ENCODE assay signal across 22 cellular contexts in genomic region chr22:50176850-50177536, GRCh38. TPM values are rescaled to one million over a fixed set of nuclear protein-coding genes. Genes with fewer than 3 reads are reported as not detected.
A peak's percentile ranks its signal among the peaks of the same experiment; 100 is the strongest.
DNase-seq lines count a peak whose midpoint lies in the region; ATAC-seq, FAIRE-seq and TF ChIP-seq lines count a peak whose summit lies in the region.
"Had no signal": no experiment of that assay in that cellular context is flagged by ENCODE, and none has a peak within 500 bp of the region (broad histone marks: within the 10 kb centered on the region; RNA-seq: fewer than 3 reads in every experiment).

No MANE protein-coding gene starts in this region.

- H3K23ac ChIP-seq in H1 (ENCODE audit: insufficient read length) (no peak overlapping the region), neuronal stem cell (ENCODE audit: low read depth, low read length, poor library complexity) (peak overlapping the region; percentile 92)

- H3K56ac ChIP-seq in H1 (replicated peaks; ENCODE audit: insufficient read length, low read depth, low read length), result no peak overlapping the region

- no peak for FAIRE-seq in HepG2 (lab: Jason Lieb, UNC)
- FAIRE-seq in H1 (lab: Jason Lieb, UNC), result no peak
- FAIRE-seq: G401.6, GM19239 had no signal

- H4K20me1 ChIP-seq in HepG2 (ENCODE audit: insufficient read depth, low read length) (no peaks in the 10 kb centered on the region), H1 (replicated peaks in 1 of 2; ENCODE audit: control insufficient read depth in 1 of 2, insufficient read depth in 2 of 2, low read length in 2 of 2) (peaks cover 0 to 5% of the 10 kb centered on the region in 2 experiments)

- H4K91ac ChIP-seq in H1 (replicated peaks; ENCODE audit: insufficient read length, low read length) (no peak overlapping the region), neuronal stem cell (ENCODE audit: low read depth, low read length, poor library complexity) (no peak overlapping the region)

- H3K4ac ChIP-seq in H1 (replicated peaks; ENCODE audit: insufficient read length, low read depth, low read length) (no peak overlapping the region), neuronal stem cell (ENCODE audit: low read length) (peak overlapping the region; percentile 53)

- BruUV-seq in HepG2 (replicated peaks; lab: Mats Ljungman, UMichigan), result no TSS peak

- TF ChIP-seq EP300 in HepG2 (IDR thresholded peaks at IDR 0.05; ENCODE audit: low read depth in 2 of 2, low read length in 2 of 2) (no peak), HepG2 (CRISPR knock-in tag; IDR thresholded peaks at IDR 0.05; ENCODE audit: borderline replicate concordance) (no peak), H1 (IDR thresholded peaks at IDR 0.05; ENCODE audit: borderline replicate concordance in 1 of 2, low read depth in 2 of 2, low read length in 2 of 2) (no peak)

- POLR2A ChIA-PET in HepG2 (lab: Yijun Ruan, JAX) (no interaction called here), H1 (lab: Charles Lee; ENCODE audit: partially characterized antibody) (interaction anchor here (0.6 kb wide), 1 partner anchor 97 kb away, joined by 3 read pairs; no protein-coding TSS in a partner anchor)

- no peak overlapping the region for H3K9ac ChIP-seq in HepG2 (ENCODE audit: insufficient read depth, low read depth, low read length)
- H3K9ac ChIP-seq in H1 (replicated peaks in 1 of 4; ENCODE audit: extremely low read depth in 1 of 4, low read depth in 3 of 4, low read length in 3 of 4), result no peak overlapping the region
- H3K9ac ChIP-seq in neuronal stem cell (ENCODE audit: low read depth, low read length, poor library complexity), result no peak overlapping the region
- H3K9ac ChIP-seq: GM23248 had no signal

- no peak overlapping the region for H2BK20ac ChIP-seq in H1 (ENCODE audit: low read length)

- H2BK15ac ChIP-seq in H1 (ENCODE audit: low read length), result no peak overlapping the region
- H2BK15ac ChIP-seq in neuronal stem cell (ENCODE audit: low read length), result peak overlapping the region; percentile 67

- H3K27ac ChIP-seq in right lobe of liver, result no peak overlapping the region
- no peak overlapping the region for H3K27ac ChIP-seq in HepG2 (ENCODE audit: extremely low read length, insufficient read depth, low read length)
- H3K27ac ChIP-seq in H1 (ENCODE audit: low read depth, low read length), result no peak overlapping the region; the same call in 1 of the 2 replicates
- no peak overlapping the region for H3K27ac ChIP-seq in neuronal stem cell (replicated peaks; ENCODE audit: low read length)
- H3K27ac ChIP-seq: GM23248, PC-9, RWPE1 had no signal

- no peaks in the 10 kb centered on the region; the same call in 1 of the 2 replicates for H3K79me1 ChIP-seq in H1 (ENCODE audit: low read depth, low read length)
- peaks cover 6% of the 10 kb centered on the region for H3K79me1 ChIP-seq in neuronal stem cell (ENCODE audit: low read depth, low read length)

- H3K4me2 ChIP-seq in HepG2 (ENCODE audit: low read depth, low read length), result no peak overlapping the region
- no peak overlapping the region for H3K4me2 ChIP-seq in H1 (ENCODE audit: insufficient read depth in 1 of 2, low read depth in 2 of 2, low read length in 2 of 2)
- H3K4me2 ChIP-seq in neuronal stem cell (ENCODE audit: insufficient read depth, low read length, poor library complexity, severe bottlenecking), result no peak overlapping the region
- H3K4me2 ChIP-seq: PC-9 had no signal

- peak overlapping the region; percentile 85 for H4K8ac ChIP-seq in H1 (ENCODE audit: extremely low read depth, insufficient read depth, low read length)
- no peak overlapping the region for H4K8ac ChIP-seq in neuronal stem cell (ENCODE audit: low read depth, low read length)

- H3K23me2 ChIP-seq in H1 (ENCODE audit: low read depth, low read length), result no peaks in the 10 kb centered on the region

- TF ChIP-seq CTCF in right lobe of liver (IDR thresholded peaks at IDR 0.05), result no peak
- TF ChIP-seq CTCF in HepG2 (CRISPR knock-in tag; IDR thresholded peaks at IDR 0.05), result no peak
- no peak for TF ChIP-seq CTCF in H1 (IDR thresholded peaks at IDR 0.05; ENCODE audit: control extremely low read depth in 1 of 3, insufficient read depth in 1 of 3, low read depth in 1 of 3, low read length in 3 of 3)

- 92% methylated on average over 9 of the region's 76 CpGs for WGBS in right lobe of liver (ENCODE audit: insufficient coverage, low coverage, low lambda C conversion rate, missing lambda C conversion rate)
- WGBS in HepG2 (ENCODE audit: low lambda C conversion rate), result 96% methylated on average over 75 of the region's 76 CpGs
- WGBS in H1 (ENCODE audit: extremely low coverage in 1 of 2, insufficient coverage in 1 of 2, insufficient read length in 1 of 2, insufficient replicate concordance in 2 of 2, low coverage in 1 of 2, low lambda C conversion rate in 2 of 2, missing lambda C conversion rate in 1 of 2), 2 experiments, result 97% methylated on average over 55 of the region's 76 CpGs; no CpG with 5 or more reads in 1 of the 2 experiments
- WGBS in neuronal stem cell (ENCODE audit: extremely low coverage in 2 of 2, insufficient read length in 2 of 2, insufficient replicate concordance in 1 of 2), 2 donors, result no CpG with 5 or more reads among the region's 76 CpGs

- H3K27me3 ChIP-seq in right lobe of liver (no peaks in the 10 kb centered on the region), HepG2 (ENCODE audit: control insufficient read depth in 1 of 2, insufficient read depth in 2 of 2, low read length in 2 of 2) (no peaks in the 10 kb centered on the region; a peak in 1 of 5 replicates), H1 (replicated peaks in 1 of 4; ENCODE audit: control insufficient read depth in 3 of 4, extremely low read depth in 1 of 4, insufficient read depth in 3 of 4, low read length in 3 of 4) (peaks cover 0 to 3% (median 0%) of the 10 kb centered on the region in 4 experiments; a peak in 2 of 7 replicates), neuronal stem cell (ENCODE audit: control insufficient read depth in 3 of 3, insufficient read depth in 3 of 3, low read depth in 1 of 3, low read length in 3 of 3) (peaks cover 0 to 30% (median 1%) of the 10 kb centered on the region in 3 experiments)

- H3K18ac ChIP-seq in H1 (ENCODE audit: extremely low read depth, low read length), result no peak overlapping the region
- H3K18ac ChIP-seq in neuronal stem cell (ENCODE audit: low read length), result peak overlapping the region; percentile 76

- no peak overlapping the region for H3K4me3 ChIP-seq in right lobe of liver
- no peak overlapping the region for H3K4me3 ChIP-seq in HepG2 (replicated peaks in 1 of 3; ENCODE audit: insufficient read depth in 1 of 3, low read depth in 2 of 3, low read length in 3 of 3)
- no peak overlapping the region for H3K4me3 ChIP-seq in H1 (ENCODE audit: extremely low read depth in 1 of 4, insufficient read depth in 2 of 4, low read depth in 3 of 4, low read length in 4 of 4)
- H3K4me3 ChIP-seq in neuronal stem cell (ENCODE audit: low read length in 2 of 2), result no peak overlapping the region
- H3K4me3 ChIP-seq: GM23248, PC-9 had no signal

- TF ChIP-seq RAD21 in HepG2 (CRISPR knock-in tag; IDR thresholded peaks at IDR 0.05) (no peak), H1 (IDR thresholded peaks at IDR 0.05 in 1 of 2, conservative IDR thresholded peaks at IDR 0.05 in 1 of 2; ENCODE audit: low read depth in 2 of 2, low read length in 2 of 2) (no peak)

- peak in 2 of 3 donors; percentile 40 to 53 for DNase-seq in right lobe of liver
- DNase-seq in HepG2 (ENCODE audit: low spot score), result no peak
- no peak for DNase-seq in H1 (ENCODE audit: low read depth in 1 of 2, low spot score in 2 of 2)
- no peak for DNase-seq in neuronal stem cell (ENCODE audit: low spot score)
- no peak for DNase-seq in stimulated activated CD4-positive, alpha-beta T cell treated with anti-CD3 and anti-CD28 coated beads, Interleukin-4, amount 100 ng/mL, for 4 hours
- DNase-seq: ACHN, COR-L47, GM23248, KG1, MV-4-11, NCI-H187, NCI-H226, NCI-H524 treated with DMSO at 0.1 percent for 48 hours, PC-9, SIG-M5 had no signal

- no peaks in the 10 kb centered on the region for H3K79me2 ChIP-seq in HepG2 (ENCODE audit: insufficient read depth, low read length)
- no peaks in the 10 kb centered on the region for H3K79me2 ChIP-seq in H1 (ENCODE audit: control insufficient read depth in 1 of 2, insufficient read depth in 2 of 2, low read length in 2 of 2)

- ATAC-seq in right lobe of liver (no peak), HepG2 (no peak), esophagus mucosa (no peak), HG02678 (IDR thresholded peaks at IDR 0.05; ENCODE audit: unreplicated experiment) (no peak)
- ATAC-seq: HCT116, SK-N-SH treated with all-trans-retinoic acid at 6 μM for 48 hours had no signal

- TF ChIP-seq POLR2A in right lobe of liver (IDR thresholded peaks at IDR 0.05), result no peak
- TF ChIP-seq POLR2A in HepG2 (IDR thresholded peaks at IDR 0.05; ENCODE audit: insufficient read depth in 1 of 2, low read depth in 2 of 2, low read length in 2 of 2), result no peak
- no peak for TF ChIP-seq POLR2A in H1 (IDR thresholded peaks at IDR 0.05; ENCODE audit: control extremely low read depth in 1 of 2, low read depth in 2 of 2, low read length in 2 of 2)

- H3K4me1 ChIP-seq in right lobe of liver, result peaks cover 0 to 4% (median 0%) of the 10 kb centered on the region in 4 donors
- H3K4me1 ChIP-seq in HepG2 (ENCODE audit: insufficient read depth, low read length), result peaks cover 12% of the 10 kb centered on the region
- H3K4me1 ChIP-seq in H1 (replicated peaks in 1 of 4; ENCODE audit: control insufficient read depth in 3 of 4, insufficient read depth in 4 of 4, low read length in 3 of 4), result peaks cover 0 to 5% (median 2%) of the 10 kb centered on the region in 4 experiments; a peak in 3 of 7 replicates
- peaks cover 2 to 4% of the 10 kb centered on the region in 2 donors for H3K4me1 ChIP-seq in neuronal stem cell (ENCODE audit: control insufficient read depth in 2 of 2, insufficient read depth in 1 of 2, low read depth in 1 of 2, low read length in 2 of 2)

- in situ Hi-C loops in HepG2 (cut with HindIII; ENCODE audit: extremely low pct_ligation_motif_present, low pct_unique_long_range_greater_than_20kb), result no loop called here

- no peaks in the 10 kb centered on the region for H3K9me3 ChIP-seq in right lobe of liver
- no peaks in the 10 kb centered on the region for H3K9me3 ChIP-seq in HepG2 (ENCODE audit: low read length)
- no peaks in the 10 kb centered on the region for H3K9me3 ChIP-seq in H1 (ENCODE audit: insufficient read depth in 2 of 2, low read depth in 1 of 2, low read length in 1 of 2)
- H3K9me3 ChIP-seq in neuronal stem cell (replicated peaks in 1 of 2; ENCODE audit: control insufficient read depth in 2 of 2, insufficient read depth in 1 of 2, low read depth in 1 of 2, low read length in 2 of 2), result peaks cover 0 to 6% of the 10 kb centered on the region in 2 donors

- no peak overlapping the region for H2AFZ ChIP-seq in HepG2 (ENCODE audit: low read length)
- H2AFZ ChIP-seq in H1 (ENCODE audit: low read length), result no peak overlapping the region
- H2AFZ ChIP-seq in neuronal stem cell (ENCODE audit: low read length), result no peak overlapping the region
- H2AFZ ChIP-seq: GM23248, PC-9 had no signal

- intact Hi-C loops in right lobe of liver (cut with DNase I), result no loop called here
- intact Hi-C loops in HepG2 (cut with micrococcal nuclease; ENCODE audit: unreplicated experiment), result no loop called here

- peak overlapping the region; percentile 7; the same call in 1 of the 2 replicates for H2AK5ac ChIP-seq in H1 (ENCODE audit: low read depth, low read length)
- H2AK5ac ChIP-seq in neuronal stem cell (ENCODE audit: low read depth, low read length), result peak overlapping the region; percentile 70

- H2BK120ac ChIP-seq in H1 (replicated peaks; ENCODE audit: low read depth, low read length) (no peak overlapping the region), neuronal stem cell (ENCODE audit: low read depth, low read length) (no peak overlapping the region)

- H3K14ac ChIP-seq in H1 (ENCODE audit: insufficient read length) (no peak overlapping the region), neuronal stem cell (ENCODE audit: low read length) (peak overlapping the region; percentile 56)

- CTCF ChIA-PET in HepG2 (lab: Yijun Ruan, JAX; ENCODE audit: low intra/inter-chr PET ratio, low total read pairs), result no interaction called here
- CTCF ChIA-PET in H1 (lab: Charles Lee; ENCODE audit: partially characterized antibody), result interaction anchor here (0.5 to 1.6 kb wide), 4 partner anchors 13 to 29 kb away, joined by 3 to 4 read pairs (median 4); no protein-coding TSS in a partner anchor

- no peaks in the 10 kb centered on the region for H3K36me3 ChIP-seq in right lobe of liver
- no peaks in the 10 kb centered on the region for H3K36me3 ChIP-seq in HepG2 (replicated peaks in 1 of 2; ENCODE audit: control insufficient read depth in 1 of 2, insufficient read depth in 2 of 2, low read length in 2 of 2)
- H3K36me3 ChIP-seq in H1 (ENCODE audit: control insufficient read depth in 2 of 4, insufficient read depth in 4 of 4, low read length in 3 of 4), result no peaks in the 10 kb centered on the region
- no peaks in the 10 kb centered on the region for H3K36me3 ChIP-seq in neuronal stem cell (replicated peaks in 1 of 2; ENCODE audit: control insufficient read depth in 2 of 2, insufficient read depth in 2 of 2, low read length in 2 of 2)

- 0 out of 2 replicates have a peak overlapping the region, but pooled peaks have one; percentile 75 for H2BK12ac ChIP-seq in H1 (ENCODE audit: low read depth, low read length)
- H2BK12ac ChIP-seq in neuronal stem cell (ENCODE audit: low read length), result peak overlapping the region; percentile 58

- no peak overlapping the region for H4K5ac ChIP-seq in H1 (ENCODE audit: insufficient read length, low read depth, low read length)

- H2BK5ac ChIP-seq in H1 (ENCODE audit: low read depth, low read length) (no peak overlapping the region), neuronal stem cell (ENCODE audit: low read length) (peak overlapping the region; percentile 39)

RNA-seq across cellular contexts. Expression of gene PANX2, which starts 6.5 kb away (rescaled TPM):
- 10 to 100 TPM in 1 of 6 experiments, 1 to 10 TPM in 5; 3.9 to 12.3 (median 7.2) TPM for total RNA-seq in right lobe of liver
- 0.15 and 0.58 TPM in 2 replicates for total RNA-seq in HepG2 (2016; rRNA removed; fragmentation: Illumina TruSeq; extraction: Trizol)
- 0.20 and 0.35 TPM in 2 replicates for total RNA-seq in HepG2 (2016; cell fraction: cytosol; rRNA removed; fragmentation: Illumina TruSeq; extraction: Trizol; ENCODE audit: low read depth)
- 0.19 TPM in 2 replicates for total RNA-seq in HepG2 (2016; cell fraction: insoluble cytoplasmic fraction; rRNA removed; fragmentation: Illumina TruSeq; extraction: Trizol)
- 1.1 and 1.4 TPM in 2 replicates for total RNA-seq in HepG2 (2016; cell fraction: membrane; rRNA removed; fragmentation: Illumina TruSeq; extraction: Trizol)
- 0.47 and 0.56 TPM in 2 replicates for total RNA-seq in HepG2 (2016; cell fraction: nucleus; rRNA removed; fragmentation: Illumina TruSeq; extraction: Trizol)
- polyA plus RNA-seq in HepG2 (2011; rRNA removed), result 1.1 TPM in 2 replicates
- polyA plus RNA-seq in HepG2 (2011; cell fraction: cytosol; rRNA removed), result 0.99 and 1.7 TPM in 2 replicates
- polyA plus RNA-seq in HepG2 (2011; cell fraction: nucleus; rRNA removed), result 2.5 and 4.2 TPM in 2 replicates
- 1.6 and 3.8 TPM in 2 replicates for polyA plus RNA-seq in HepG2 (2012)
- 1.3 and 1.4 TPM in 2 replicates for polyA plus RNA-seq in HepG2 (2016; cell fraction: cytosol; fragmentation: Illumina TruSeq; extraction: Trizol; ENCODE audit: low read depth)
- polyA plus RNA-seq in HepG2 (2016; cell fraction: insoluble cytoplasmic fraction; fragmentation: Illumina TruSeq; extraction: Trizol; ENCODE audit: low read depth), result 1.1 and 1.4 TPM in 2 replicates
- polyA plus RNA-seq in HepG2 (2016; cell fraction: membrane; fragmentation: Illumina TruSeq; extraction: Trizol; ENCODE audit: low read depth), result 2.9 and 3.6 TPM in 2 replicates
- 2.0 and 2.3 TPM in 2 replicates for polyA plus RNA-seq in HepG2 (2016; cell fraction: nucleus; fragmentation: Illumina TruSeq; extraction: Trizol; ENCODE audit: insufficient read depth, low read depth)
- polyA minus RNA-seq in HepG2 (2011; rRNA and poly(A)+ RNA removed; ENCODE audit: low replicate concordance), result 0.78 and 0.84 TPM in 2 replicates
- polyA minus RNA-seq in HepG2 (2011; cell fraction: cytosol; rRNA and poly(A)+ RNA removed), result 0.30 and 0.79 TPM in 2 replicates
- polyA minus RNA-seq in HepG2 (2011; cell fraction: nucleus; rRNA and poly(A)+ RNA removed), result 0.37 and 0.39 TPM in 2 replicates
- total RNA-seq in H1 (2021; fragmentation: NEBNext Ultra II Directional; extraction: Animal tissue kit (Norgen Biotek cat#: 25700)), result 5.0 and 5.4 TPM in 2 replicates
- polyA plus RNA-seq in H1 (2011; rRNA removed), result 3.5 and 6.0 TPM in 2 replicates
- polyA plus RNA-seq in H1 (2011; cell fraction: cytosol; rRNA removed), result 4.2 TPM
- 8.3 TPM for polyA plus RNA-seq in H1 (2011; cell fraction: nucleus; rRNA removed)
- polyA plus RNA-seq in H1 (2012, experiment 1 of 2), result 3.9 to 6.9 TPM (median 5.9 TPM) in 4 replicates
- polyA plus RNA-seq in H1 (2012, experiment 2 of 2), result 4.1 TPM
- polyA plus RNA-seq in H1 (2013, experiment 1 of 2), result 4.8 TPM
- 5.1 TPM for polyA plus RNA-seq in H1 (2013, experiment 2 of 2)
- polyA minus RNA-seq in H1 (2011; rRNA and poly(A)+ RNA removed), result 0.78 and 0.91 TPM in 2 replicates
- polyA minus RNA-seq in H1 (2011; cell fraction: cytosol; rRNA and poly(A)+ RNA removed), result 2.8 TPM
- 2.8 TPM for polyA minus RNA-seq in H1 (2011; cell fraction: nucleus; rRNA and poly(A)+ RNA removed)
- polyA plus RNA-seq in neuronal stem cell (2013, experiment 1 of 2), result 3.0 TPM
- polyA plus RNA-seq in neuronal stem cell (2013, experiment 2 of 2), result 3.1 TPM
- 0.92 TPM for total RNA-seq in esophagus mucosa
- total RNA-seq: GM23248 had no signal

RNA-seq across cellular contexts. Expression of gene TRABD, which starts 8.7 kb away (rescaled TPM):
- total RNA-seq in right lobe of liver, result 10 to 100 TPM; 18.9 to 30.2 (median 22.8) TPM
- 16.2 and 21.5 TPM in 2 replicates for total RNA-seq in HepG2 (2016; rRNA removed; fragmentation: Illumina TruSeq; extraction: Trizol)
- 8.1 and 8.5 TPM in 2 replicates for total RNA-seq in HepG2 (2016; cell fraction: cytosol; rRNA removed; fragmentation: Illumina TruSeq; extraction: Trizol; ENCODE audit: low read depth)
- total RNA-seq in HepG2 (2016; cell fraction: insoluble cytoplasmic fraction; rRNA removed; fragmentation: Illumina TruSeq; extraction: Trizol), result 14.1 and 20.1 TPM in 2 replicates
- 15.9 and 17.7 TPM in 2 replicates for total RNA-seq in HepG2 (2016; cell fraction: membrane; rRNA removed; fragmentation: Illumina TruSeq; extraction: Trizol)
- 12.3 and 17.7 TPM in 2 replicates for total RNA-seq in HepG2 (2016; cell fraction: nucleus; rRNA removed; fragmentation: Illumina TruSeq; extraction: Trizol)
- 28.9 and 36.8 TPM in 2 replicates for polyA plus RNA-seq in HepG2 (2011; rRNA removed)
- polyA plus RNA-seq in HepG2 (2011; cell fraction: cytosol; rRNA removed), result 15.8 and 28.0 TPM in 2 replicates
- polyA plus RNA-seq in HepG2 (2011; cell fraction: nucleus; rRNA removed), result 241 and 327 TPM in 2 replicates
- polyA plus RNA-seq in HepG2 (2012), result 19.6 and 35.2 TPM in 2 replicates
- polyA plus RNA-seq in HepG2 (2016; cell fraction: cytosol; fragmentation: Illumina TruSeq; extraction: Trizol; ENCODE audit: low read depth), result 10.4 and 11.2 TPM in 2 replicates
- 19.9 and 22.8 TPM in 2 replicates for polyA plus RNA-seq in HepG2 (2016; cell fraction: insoluble cytoplasmic fraction; fragmentation: Illumina TruSeq; extraction: Trizol; ENCODE audit: low read depth)
- polyA plus RNA-seq in HepG2 (2016; cell fraction: membrane; fragmentation: Illumina TruSeq; extraction: Trizol; ENCODE audit: low read depth), result 15.2 and 16.9 TPM in 2 replicates
- polyA plus RNA-seq in HepG2 (2016; cell fraction: nucleus; fragmentation: Illumina TruSeq; extraction: Trizol; ENCODE audit: insufficient read depth, low read depth), result 56.6 and 60.9 TPM in 2 replicates
- polyA minus RNA-seq in HepG2 (2011; rRNA and poly(A)+ RNA removed; ENCODE audit: low replicate concordance), result 22.4 and 30.1 TPM in 2 replicates
- 9.7 and 11.7 TPM in 2 replicates for polyA minus RNA-seq in HepG2 (2011; cell fraction: cytosol; rRNA and poly(A)+ RNA removed)
- polyA minus RNA-seq in HepG2 (2011; cell fraction: nucleus; rRNA and poly(A)+ RNA removed), result 14.4 and 18.2 TPM in 2 replicates
- total RNA-seq in H1 (2021; fragmentation: NEBNext Ultra II Directional; extraction: Animal tissue kit (Norgen Biotek cat#: 25700)), result 57.5 and 60.0 TPM in 2 replicates
- polyA plus RNA-seq in H1 (2011; rRNA removed), result 44.2 and 88.8 TPM in 2 replicates
- polyA plus RNA-seq in H1 (2011; cell fraction: cytosol; rRNA removed), result 59.7 TPM
- polyA plus RNA-seq in H1 (2011; cell fraction: nucleus; rRNA removed), result 170 TPM
- 38.3 to 63.0 TPM (median 60.8 TPM) in 4 replicates for polyA plus RNA-seq in H1 (2012, experiment 1 of 2)
- polyA plus RNA-seq in H1 (2012, experiment 2 of 2), result 46.4 TPM
- polyA plus RNA-seq in H1 (2013, experiment 1 of 2), result 46.6 TPM
- polyA plus RNA-seq in H1 (2013, experiment 2 of 2), result 45.5 TPM
- polyA minus RNA-seq in H1 (2011; rRNA and poly(A)+ RNA removed), result 17.2 and 19.0 TPM in 2 replicates
- polyA minus RNA-seq in H1 (2011; cell fraction: cytosol; rRNA and poly(A)+ RNA removed), result 23.3 TPM
- polyA minus RNA-seq in H1 (2011; cell fraction: nucleus; rRNA and poly(A)+ RNA removed), result 30.3 TPM
- 34.5 TPM for polyA plus RNA-seq in neuronal stem cell (2013, experiment 1 of 2)
- polyA plus RNA-seq in neuronal stem cell (2013, experiment 2 of 2), result 33.8 TPM
- 32.6 TPM for total RNA-seq in esophagus mucosa

RNA-seq across cellular contexts. Expression of gene SELENOO, which starts 23.8 kb away (rescaled TPM):
- total RNA-seq in right lobe of liver (10 to 100 TPM; 51.1 to 67.8 (median 59.2) TPM), HepG2 (2016; rRNA removed; fragmentation: Illumina TruSeq; extraction: Trizol) (12.5 and 19.0 TPM in 2 replicates), esophagus mucosa (13.3 TPM)
- total RNA-seq in HepG2 (2016; cell fraction: cytosol; rRNA removed; fragmentation: Illumina TruSeq; extraction: Trizol; ENCODE audit: low read depth), result 2.8 and 3.8 TPM in 2 replicates
- total RNA-seq in HepG2 (2016; cell fraction: insoluble cytoplasmic fraction; rRNA removed; fragmentation: Illumina TruSeq; extraction: Trizol), result 9.4 and 19.8 TPM in 2 replicates
- total RNA-seq in HepG2 (2016; cell fraction: membrane; rRNA removed; fragmentation: Illumina TruSeq; extraction: Trizol), result 6.0 and 7.6 TPM in 2 replicates
- 18.8 and 19.9 TPM in 2 replicates for total RNA-seq in HepG2 (2016; cell fraction: nucleus; rRNA removed; fragmentation: Illumina TruSeq; extraction: Trizol)
- polyA plus RNA-seq in HepG2 (2011; rRNA removed) (14.4 and 18.7 TPM in 2 replicates), H1 (2011; rRNA removed) (25.1 and 34.1 TPM in 2 replicates)
- 10.0 and 18.1 TPM in 2 replicates for polyA plus RNA-seq in HepG2 (2011; cell fraction: cytosol; rRNA removed)
- 88.6 and 104 TPM in 2 replicates for polyA plus RNA-seq in HepG2 (2011; cell fraction: nucleus; rRNA removed)
- polyA plus RNA-seq in HepG2 (2012), result 10.9 and 17.7 TPM in 2 replicates
- 3.5 and 4.0 TPM in 2 replicates for polyA plus RNA-seq in HepG2 (2016; cell fraction: cytosol; fragmentation: Illumina TruSeq; extraction: Trizol; ENCODE audit: low read depth)
- 9.5 and 12.3 TPM in 2 replicates for polyA plus RNA-seq in HepG2 (2016; cell fraction: insoluble cytoplasmic fraction; fragmentation: Illumina TruSeq; extraction: Trizol; ENCODE audit: low read depth)
- 4.9 and 5.3 TPM in 2 replicates for polyA plus RNA-seq in HepG2 (2016; cell fraction: membrane; fragmentation: Illumina TruSeq; extraction: Trizol; ENCODE audit: low read depth)
- polyA plus RNA-seq in HepG2 (2016; cell fraction: nucleus; fragmentation: Illumina TruSeq; extraction: Trizol; ENCODE audit: insufficient read depth, low read depth), result 54.2 and 57.7 TPM in 2 replicates
- polyA minus RNA-seq in HepG2 (2011; rRNA and poly(A)+ RNA removed; ENCODE audit: low replicate concordance), result 9.7 and 16.7 TPM in 2 replicates
- polyA minus RNA-seq in HepG2 (2011; cell fraction: cytosol; rRNA and poly(A)+ RNA removed), result 6.4 and 6.9 TPM in 2 replicates
- polyA minus RNA-seq in HepG2 (2011; cell fraction: nucleus; rRNA and poly(A)+ RNA removed), result 7.5 and 7.7 TPM in 2 replicates
- 16.8 and 18.6 TPM in 2 replicates for total RNA-seq in H1 (2021; fragmentation: NEBNext Ultra II Directional; extraction: Animal tissue kit (Norgen Biotek cat#: 25700))
- 30.9 TPM for polyA plus RNA-seq in H1 (2011; cell fraction: cytosol; rRNA removed)
- polyA plus RNA-seq in H1 (2011; cell fraction: nucleus; rRNA removed), result 69.8 TPM
- polyA plus RNA-seq in H1 (2012, experiment 1 of 2), result 12.9 to 24.6 TPM (median 20.6 TPM) in 4 replicates
- 13.2 TPM for polyA plus RNA-seq in H1 (2012, experiment 2 of 2)
- polyA plus RNA-seq in H1 (2013, experiment 1 of 2), result 16.6 TPM
- 14.1 TPM for polyA plus RNA-seq in H1 (2013, experiment 2 of 2)
- polyA minus RNA-seq in H1 (2011; rRNA and poly(A)+ RNA removed), result 6.4 and 7.1 TPM in 2 replicates
- 6.4 TPM for polyA minus RNA-seq in H1 (2011; cell fraction: cytosol; rRNA and poly(A)+ RNA removed)
- 9.8 TPM for polyA minus RNA-seq in H1 (2011; cell fraction: nucleus; rRNA and poly(A)+ RNA removed)
- polyA plus RNA-seq in neuronal stem cell (2013, experiment 1 of 2), result 11.5 TPM
- 11.4 TPM for polyA plus RNA-seq in neuronal stem cell (2013, experiment 2 of 2)

Comparison
In these comparisons a context has a peak if more than half of its experiments do, and no peak if none do; other contexts are left out.
1. DNase-seq: peak in right lobe of liver (2 of 3); none in HepG2 (single experiment), H1 (0 of 2), neuronal stem cell (single experiment) and stimulated activated CD4-positive, alpha-beta T cell treated with anti-CD3 and anti-CD28 coated beads, Interleukin-4, amount 100 ng/mL, for 4 hours (0 of 2).